20 cellular contexts compared by ENCODE assay signal in the genomic region with DNA sequence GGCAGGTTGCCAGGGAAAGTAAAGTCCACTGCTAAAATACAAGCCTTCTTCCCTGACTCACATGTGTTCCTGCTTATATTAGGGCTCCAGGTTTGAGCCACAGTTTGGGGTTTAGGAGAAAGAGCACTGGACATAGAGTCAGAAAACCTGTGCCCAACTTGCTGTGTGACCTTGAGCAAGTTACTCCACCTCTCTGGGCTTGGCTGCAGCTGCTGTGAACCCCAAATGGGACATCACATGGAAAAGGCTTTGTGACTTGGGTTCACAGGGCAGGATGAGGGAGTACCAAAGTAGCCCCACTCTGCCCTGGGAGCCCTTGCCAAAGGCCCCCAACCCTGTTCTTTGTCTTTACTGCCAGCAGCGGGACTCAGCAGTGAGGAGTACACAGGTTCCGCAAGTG.
DNase-seq lines count a peak whose midpoint lies in the region; ATAC-seq, FAIRE-seq and TF ChIP-seq lines count a peak whose summit lies in the region.
"Had no signal": no experiment of that assay in that cellular context is flagged by ENCODE, and none has a peak within 500 bp of the region (broad histone marks: within the 10 kb centered on the region; RNA-seq: fewer than 3 reads in every experiment).

No MANE protein-coding gene starts in this region.

- H3K23ac ChIP-seq in mesenchymal stem cell (ENCODE audit: low read length in 2 of 2): no peak overlapping the region

- H2BK15ac ChIP-seq in mesenchymal stem cell (ENCODE audit: low read depth, poor library complexity, severe bottlenecking): no peak overlapping the region

- no peak overlapping the region for H3K4me2 ChIP-seq in mesenchymal stem cell (ENCODE audit: low read length, poor library complexity, severe bottlenecking)
- H3K4me2 ChIP-seq: GM23338 had no signal

- H3K4me1 ChIP-seq in SJCRH30: peaks cover 56% of the 10 kb centered on the region
- H3K4me1 ChIP-seq in psoas muscle: peaks cover 33% of the 10 kb centered on the region
- H3K4me1 ChIP-seq in mesenchymal stem cell (ENCODE audit: control insufficient read depth, insufficient read depth, low read depth, low read length): peaks cover 3% of the 10 kb centered on the region
- H3K4me1 ChIP-seq: HAP-1 had no signal

- H3K27ac ChIP-seq in SJCRH30 (peak overlapping the region; percentile 75), psoas muscle (peak overlapping the region; percentile 69), mesenchymal stem cell (ENCODE audit: low read length, poor library complexity, severe bottlenecking) (no peak overlapping the region)

- H4K8ac ChIP-seq in mesenchymal stem cell (ENCODE audit: low read length): no peak overlapping the region

- H3K9me3 ChIP-seq in SJCRH30 (replicated peaks) (no peaks in the 10 kb centered on the region), psoas muscle (no peaks in the 10 kb centered on the region), mesenchymal stem cell (ENCODE audit: control insufficient read depth, low read length) (no peaks in the 10 kb centered on the region)
- H3K9me3 ChIP-seq: HAP-1 had no signal

- ATAC-seq in left ventricle myocardium superior (no peak), psoas muscle (no peak)

- TF ChIP-seq CTCF in psoas muscle (IDR thresholded peaks at IDR 0.05): no peak

- no peak overlapping the region for H3K9ac ChIP-seq in mesenchymal stem cell (ENCODE audit: low read length)

- no peak overlapping the region for H2BK12ac ChIP-seq in mesenchymal stem cell (ENCODE audit: low read length in 2 of 2)

- H3K36me3 ChIP-seq in SJCRH30 (peaks cover 41% of the 10 kb centered on the region), psoas muscle (ENCODE audit: insufficient read depth in 1 of 2, low read depth in 1 of 2) (no peaks in the 10 kb centered on the region), mesenchymal stem cell (ENCODE audit: control insufficient read depth in 1 of 2, insufficient read depth in 2 of 2, low read depth in 1 of 2, low read length in 2 of 2) (no peaks in the 10 kb centered on the region)
- H3K36me3 ChIP-seq: HAP-1 had no signal

- no peak overlapping the region for H3K4me3 ChIP-seq in SJCRH30
- H3K4me3 ChIP-seq in psoas muscle: peak overlapping the region; percentile 53
- no peak overlapping the region for H3K4me3 ChIP-seq in mesenchymal stem cell (ENCODE audit: insufficient read depth in 1 of 2, low read depth in 1 of 2, low read length in 2 of 2)
- H3K4me3 ChIP-seq: GM23338, HAP-1 had no signal

- H2AK5ac ChIP-seq in mesenchymal stem cell (ENCODE audit: low read length, severe bottlenecking): no peak overlapping the region

- no peak overlapping the region for H3K14ac ChIP-seq in mesenchymal stem cell (ENCODE audit: low read length in 2 of 2)

- peak; percentile 17 for FAIRE-seq in urothelium cell line (lab: Jason Lieb, UNC)
- FAIRE-seq: GM12891, GM18507, H54 had no signal

- DNase-seq in cardiac septum (ENCODE audit: low spot score) (peak; percentile 59), left ventricle myocardium superior (no peak), SJCRH30 (no peak), psoas muscle (no peak), urothelium cell line (ENCODE audit: low spot score) (no peak), SKM-1 (lab: John Stamatoyannopoulos, UW; ENCODE audit: unreplicated experiment) (no peak), mesenchymal stem cell (no peak)
- DNase-seq: 8988T; Calu3; CD4-positive, alpha-beta memory T cell; COR-L47; DMS53; DMS79 treated with DMSO at 0.1 percent for 48 hours; GF-D8; HFFc6 had no signal

- no peak overlapping the region for H3K4ac ChIP-seq in mesenchymal stem cell (ENCODE audit: low read depth in 1 of 2, low read length in 2 of 2)

- H3K27me3 ChIP-seq in SJCRH30 (no peaks in the 10 kb centered on the region), psoas muscle (ENCODE audit: insufficient read depth in 3 of 3, low read length in 2 of 3) (no peaks in the 10 kb centered on the region), mesenchymal stem cell (ENCODE audit: control insufficient read depth in 1 of 2, insufficient read depth in 1 of 2, low read length in 2 of 2) (peaks cover 13 to 85% of the 10 kb centered on the region in 2 experiments)

- H3K18ac ChIP-seq in mesenchymal stem cell (ENCODE audit: low read depth in 1 of 2, low read length in 2 of 2): no peak overlapping the region

- H2BK5ac ChIP-seq in mesenchymal stem cell (ENCODE audit: low read depth, low read length, poor library complexity, severe bottlenecking): no peak overlapping the region

- WGBS in psoas muscle, 3 donors: 29 to 70% (median 41%) methylated on average over 2 of the region's 2 CpGs
- 93% methylated on average over 2 of the region's 2 CpGs for WGBS in mesenchymal stem cell

- no peaks in the 10 kb centered on the region for H3K79me1 ChIP-seq in mesenchymal stem cell (replicated peaks; ENCODE audit: low read length, poor library complexity, severe bottlenecking)

- no peak overlapping the region for H2AFZ ChIP-seq in mesenchymal stem cell (ENCODE audit: low read depth, low read length)

- no peak overlapping the region for H4K91ac ChIP-seq in mesenchymal stem cell (ENCODE audit: low read length)

- no peak overlapping the region for H2BK120ac ChIP-seq in mesenchymal stem cell (ENCODE audit: low read depth, low read length)

- intact Hi-C loops in cardiac septum (cut with DNase I) (loop anchor here (5.0 kb wide), 1 partner anchor 478 kb away; no protein-coding TSS in a partner anchor), left ventricle myocardium superior (cut with micrococcal nuclease) (no loop called here), psoas muscle (cut with DNase I) (no loop called here)
